ENCODE assay signal across 8 cellular contexts in genomic region chr1:31715097-31715872, GRCh38. TPM values are rescaled to one million over a fixed set of nuclear protein-coding genes. Genes with fewer than 3 reads are reported as not detected.
DNase-seq lines count a peak whose midpoint lies in the region; ATAC-seq and TF ChIP-seq lines count a peak whose summit lies in the region.

No MANE protein-coding gene starts in this region.

- no peaks in the 10 kb centered on the region for H3K4me1 ChIP-seq in iPS DF 6.9 (ENCODE audit: control insufficient read depth, insufficient read depth, low read length)

- H3K27ac ChIP-seq in RWPE1 = no peak overlapping the region; the same call in 1 of the 2 replicates
- H3K27ac ChIP-seq in iPS DF 6.9 (ENCODE audit: low read length) = no peak overlapping the region

- peaks cover 13% of the 10 kb centered on the region for H3K27me3 Mint-ChIP-seq in MCF 10A (ENCODE audit: insufficient read depth, unreplicated experiment)

- H3K4me3 ChIP-seq in iPS DF 6.9 (ENCODE audit: low read length) = peak overlapping the region; percentile 48; the same call in 1 of the 2 replicates

- no CpG with 5 or more reads among the region's 43 CpGs for WGBS in iPS DF 6.9 (ENCODE audit: insufficient coverage, insufficient read length)

- POLR2A ChIA-PET in RWPE1 (lab: Yijun Ruan, JAX; ENCODE audit: low non-redundant PET) = no interaction called here
- POLR2A ChIA-PET in MCF 10A (lab: Yijun Ruan, JAX) = interaction anchor here (0.6 to 2.5 kb wide), 2 partner anchors 14 to 70 kb away, joined by 3 to 25 read pairs; partner anchors contain the start of gene PEF1

- CTCF ChIA-PET in RWPE1 (lab: Yijun Ruan, JAX) (interaction anchor here (0.7 to 3.8 kb wide), 12 partner anchors 11 to 1299 kb away, joined by 3 to 23 read pairs (median 4); partner anchors contain the start of gene COL16A1), MCF 10A (lab: Yijun Ruan, JAX) (interaction anchor here (0.6 to 3.3 kb wide), 7 partner anchors 10 to 240 kb away, joined by 3 to 16 read pairs (median 5); partner anchors contain the start of gene COL16A1)

- H3K27me3 ChIP-seq in iPS DF 6.9 (ENCODE audit: control insufficient read depth, insufficient read depth, low read length) = no peaks in the 10 kb centered on the region

- no peaks in the 10 kb centered on the region for H3K9me3 Mint-ChIP-seq in MCF 10A (ENCODE audit: unreplicated experiment)

- H3K4me3 Mint-ChIP-seq in MCF 10A (ENCODE audit: unreplicated experiment) = no peak overlapping the region

- H3K27ac Mint-ChIP-seq in MCF 10A (ENCODE audit: low read depth, unreplicated experiment) = no peak overlapping the region

- H3K36me3 Mint-ChIP-seq in MCF 10A (ENCODE audit: insufficient read depth, unreplicated experiment) = no peaks in the 10 kb centered on the region

- DNase-seq in DMS153 treated with DMSO at 0.1 percent for 48 hours (lab: John Stamatoyannopoulos, UW; ENCODE audit: unreplicated experiment) (peak; percentile 96), RWPE1 (ENCODE audit: low spot score) (peak; percentile 66), MCF 10A (ENCODE audit: unreplicated experiment) (peak; percentile 61), iPS DF 6.9 (ENCODE audit: low read depth, low spot score) (peak; percentile 97), putamen (ENCODE audit: low spot score) (peak; percentile 77), NCI-H2107 (lab: John Stamatoyannopoulos, UW) (no peak)

- H3K9me3 ChIP-seq in iPS DF 6.9 (ENCODE audit: control insufficient read depth, insufficient read depth, low read length) = no peaks in the 10 kb centered on the region

- no peaks in the 10 kb centered on the region for H3K36me3 ChIP-seq in iPS DF 6.9 (ENCODE audit: control insufficient read depth, insufficient read depth, low read length)

- ATAC-seq in HG03354 (IDR thresholded peaks at IDR 0.05; ENCODE audit: poor library complexity, severe bottlenecking, unreplicated experiment) (peak; percentile 51), GM21528 (IDR thresholded peaks at IDR 0.05; ENCODE audit: low FRiP score, unreplicated experiment) (no peak)

- intact Hi-C loops in MCF 10A (cut with micrococcal nuclease) = no loop called here

- TF ChIP-seq CTCF in RWPE1 (conservative IDR thresholded peaks at IDR 0.05; ENCODE audit: low read depth) = peak; percentile 81
- peak; percentile 55 for TF ChIP-seq CTCF in MCF 10A (IDR thresholded peaks at IDR 0.05; ENCODE audit: unreplicated experiment)

- BruUV-seq in MCF 10A (replicated peaks; lab: Mats Ljungman, UMichigan) = no TSS peak

- peaks cover 32% of the 10 kb centered on the region for H3K4me1 Mint-ChIP-seq in MCF 10A (ENCODE audit: insufficient read depth, unreplicated experiment)

RNA-seq across cellular contexts. Expression of gene COL16A1, which starts 11.5 kb away (rescaled TPM):
- 42.1 and 49.1 TPM in 2 replicates for total RNA-seq in MCF 10A (2022)

RNA-seq across cellular contexts. Expression of gene ADGRB2, which starts 48.9 kb away (rescaled TPM):
- total RNA-seq in MCF 10A (2022) = 1.5 and 1.7 TPM in 2 replicates
